8 cellular contexts compared by ENCODE assay signal in genomic region chrX:70196961-70197805, GRCh38. TPM values are rescaled to one million over a fixed set of nuclear protein-coding genes. Genes with fewer than 3 reads are reported as not detected.
DNase-seq lines count a peak whose midpoint lies in the region; ATAC-seq and TF ChIP-seq lines count a peak whose summit lies in the region.

No MANE protein-coding gene starts in this region.

- H3K9me3 ChIP-seq in NT2/D1 (ENCODE audit: insufficient read depth, low read length) = no peaks in the 10 kb centered on the region

- H3K27me3 Mint-ChIP-seq in progenitor cell of endocrine pancreas = peaks cover 5% of the 10 kb centered on the region

- H3K9me3 Mint-ChIP-seq in progenitor cell of endocrine pancreas (ENCODE audit: low read depth) = peaks cover 30% of the 10 kb centered on the region

- no peak overlapping the region for H3K9ac ChIP-seq in NT2/D1 (ENCODE audit: insufficient read length, low read depth)

- TF ChIP-seq CTCF in progenitor cell of endocrine pancreas (IDR thresholded peaks at IDR 0.05; ENCODE audit: unreplicated experiment) = peak; percentile 59

- H3K27me3 ChIP-seq in NT2/D1 (ENCODE audit: insufficient read depth, insufficient read length) = no peaks in the 10 kb centered on the region

- ATAC-seq in GM18870 (IDR thresholded peaks at IDR 0.05; ENCODE audit: unreplicated experiment) = peak; percentile 83
- peak; percentile 77 for ATAC-seq in HG03280 (IDR thresholded peaks at IDR 0.05; ENCODE audit: unreplicated experiment)
- ATAC-seq in HG03521 (IDR thresholded peaks at IDR 0.05; ENCODE audit: unreplicated experiment) = no peak

- H3K4me1 Mint-ChIP-seq in progenitor cell of endocrine pancreas (ENCODE audit: low read depth) = no peaks in the 10 kb centered on the region

- no peaks in the 10 kb centered on the region for H3K36me3 ChIP-seq in NT2/D1 (ENCODE audit: insufficient read depth, insufficient read length, low read length)

- no peaks in the 10 kb centered on the region for H3K4me1 ChIP-seq in NT2/D1 (ENCODE audit: insufficient read depth, insufficient read length)

- no peak overlapping the region for H3K4me3 ChIP-seq in NT2/D1 (ENCODE audit: insufficient read length, low read depth)

- no peaks in the 10 kb centered on the region for H3K36me3 Mint-ChIP-seq in progenitor cell of endocrine pancreas (ENCODE audit: insufficient read depth)

- H3K4me3 Mint-ChIP-seq in progenitor cell of endocrine pancreas (ENCODE audit: low read depth) = no peak overlapping the region

- no peak overlapping the region for H3K27ac Mint-ChIP-seq in progenitor cell of endocrine pancreas

- DNase-seq in AML-193 (lab: John Stamatoyannopoulos, UW) (peak; percentile 4 to 41), NT2/D1 (ENCODE audit: low read depth, low spot score) (peak; percentile 64), activated T-cell treated with anti-CD3 and anti-CD28 coated beads for 4 hours (peak; percentile 57), fibroblast of peridontal ligament (ENCODE audit: extremely low read depth) (peak; percentile 41), progenitor cell of endocrine pancreas (ENCODE audit: low spot score, unreplicated experiment) (peak; percentile 20)

RNA-seq across cellular contexts. Expression of gene DGAT2L6, which starts 19.9 kb away (rescaled TPM):
- not detected in 2 replicates for total RNA-seq in progenitor cell of endocrine pancreas

RNA-seq across cellular contexts. Expression of gene AWAT1, which starts 37.3 kb away (rescaled TPM):
- total RNA-seq in progenitor cell of endocrine pancreas = not detected in 2 replicates
